8 cellular contexts compared by ENCODE assay signal in genomic region chr15:65133550-65134200, GRCh38. TPM values are rescaled to one million over a fixed set of nuclear protein-coding genes. Genes with fewer than 3 reads are reported as not detected.
DNase-seq lines count a peak whose midpoint lies in the region; ATAC-seq and TF ChIP-seq lines count a peak whose summit lies in the region.

A gene with protein sequence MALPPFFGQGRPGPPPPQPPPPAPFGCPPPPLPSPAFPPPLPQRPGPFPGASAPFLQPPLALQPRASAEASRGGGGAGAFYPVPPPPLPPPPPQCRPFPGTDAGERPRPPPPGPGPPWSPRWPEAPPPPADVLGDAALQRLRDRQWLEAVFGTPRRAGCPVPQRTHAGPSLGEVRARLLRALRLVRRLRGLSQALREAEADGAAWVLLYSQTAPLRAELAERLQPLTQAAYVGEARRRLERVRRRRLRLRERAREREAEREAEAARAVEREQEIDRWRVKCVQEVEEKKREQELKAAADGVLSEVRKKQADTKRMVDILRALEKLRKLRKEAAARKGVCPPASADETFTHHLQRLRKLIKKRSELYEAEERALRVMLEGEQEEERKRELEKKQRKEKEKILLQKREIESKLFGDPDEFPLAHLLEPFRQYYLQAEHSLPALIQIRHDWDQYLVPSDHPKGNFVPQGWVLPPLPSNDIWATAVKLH (minus strand): TSS chr15:65133808. CDS start chr15:65133781, 27 bp downstream.

- intact Hi-C loops in spleen (cut with DNase I; ENCODE audit: low total_unique reads) = no loop called here

- peaks cover 16% of the 10 kb centered on the region for H3K4me1 Mint-ChIP-seq in WTC11

- H3K27ac ChIP-seq in ACC112 (ENCODE audit: low read depth, low read length) (peak within 1 kb of the TSS; percentile 77), spleen (peak within 1 kb of the TSS; percentile 83 to 94 (median 90))

- H3K9me3 Mint-ChIP-seq in WTC11 = peaks cover 26% of the 10 kb centered on the region

- H3K4me3 ChIP-seq in ACC112 (ENCODE audit: low read depth, low read length) = peak within 1 kb of the TSS; percentile 95
- H3K4me3 ChIP-seq in cardiac fibroblast (replicated peaks in 1 of 2; ENCODE audit: low read depth in 2 of 2, low read length in 2 of 2) = peak within 1 kb of the TSS; percentile 56 to 74
- peak within 1 kb of the TSS; percentile 61 to 96 (median 86) for H3K4me3 ChIP-seq in spleen

- H3K4me1 ChIP-seq in ACC112 (ENCODE audit: control insufficient read depth, insufficient read depth, low read length, unreplicated experiment) = no peaks in the 10 kb centered on the region
- H3K4me1 ChIP-seq in spleen = peaks cover 4 to 52% (median 35%) of the 10 kb centered on the region in 6 donors

- H3K79me2 ChIP-seq in ACC112 (ENCODE audit: control insufficient read depth, insufficient read depth, low read length, unreplicated experiment) = peaks cover 36% of the 10 kb centered on the region

- peak in 2 of 3 donors; percentile 27 to 45 for TF ChIP-seq POLR2A in spleen (IDR thresholded peaks at IDR 0.05)

- peaks cover 10% of the 10 kb centered on the region for H3K27me3 Mint-ChIP-seq in WTC11 (ENCODE audit: low read depth)

- H3K9me3 ChIP-seq in spleen = peaks cover 0 to 17% (median 15%) of the 10 kb centered on the region in 8 donors

- peaks cover 42% of the 10 kb centered on the region for H3K36me3 Mint-ChIP-seq in WTC11

- POLR2A ChIA-PET in WTC11 (lab: Charles Lee) = no interaction called here

- 1 to 2% (median 1%) methylated on average over 34 to 45 of the region's 45 CpGs for WGBS in spleen, 5 donors

- H3K27ac Mint-ChIP-seq in WTC11 = peak within 1 kb of the TSS; percentile 97

- DNase-seq in NCI-H2227 treated with DMSO at 0.1 percent for 48 hours (lab: John Stamatoyannopoulos, UW) (peak; percentile 84), WTC11 (ENCODE audit: low spot score) (peak; percentile 71), cardiac fibroblast (ENCODE audit: low read depth in 2 of 2) (peak; percentile 92 to 93), inferior parietal cortex (ENCODE audit: extremely low spot score) (peak; percentile 97), spleen (peak; percentile 96)

- no peak for TF ChIP-seq CTCF in WTC11 (IDR thresholded peaks at IDR 0.05)
- TF ChIP-seq CTCF in cardiac fibroblast (IDR thresholded peaks at IDR 0.05; ENCODE audit: low read depth, low read length) = no peak
- TF ChIP-seq CTCF in spleen (IDR thresholded peaks at IDR 0.05 in 8 of 11, conservative IDR thresholded peaks at IDR 0.05 in 3 of 11) = no peak

- 0 out of 2 replicates have a peak, but pooled peaks cover 9% of the 10 kb centered on the region for H3K36me3 ChIP-seq in ACC112 (ENCODE audit: insufficient read depth, low read length)
- peaks cover 0 to 28% (median 13%) of the 10 kb centered on the region in 6 donors for H3K36me3 ChIP-seq in spleen

- CTCF ChIA-PET in WTC11 (lab: Charles Lee) = interaction anchor here (0.9 to 1.1 kb wide), 2 partner anchors 32 to 57 kb away, joined by 3 read pairs; partner anchors contain the start of gene KBTBD13

- peak; percentile 70 for ATAC-seq in GM18870 (IDR thresholded peaks at IDR 0.05; ENCODE audit: unreplicated experiment)
- ATAC-seq in HG03139 (IDR thresholded peaks at IDR 0.05; ENCODE audit: unreplicated experiment) = peak; percentile 62
- ATAC-seq in WTC11 = peak; percentile 76

- H2AFZ ChIP-seq in ACC112 (ENCODE audit: low read length, unreplicated experiment) = peak within 1 kb of the TSS; percentile 100

- H3K4me3 Mint-ChIP-seq in WTC11 = peak within 1 kb of the TSS; percentile 92

- no peaks in the 10 kb centered on the region for H3K27me3 ChIP-seq in ACC112 (ENCODE audit: insufficient read depth, low read length)
- H3K27me3 ChIP-seq in spleen (replicated peaks in 1 of 7) = no peaks in the 10 kb centered on the region

TF ChIP-seq in WTC11, 78 proteins besides CTCF, POLR2A, EP300 and RAD21 (continues in another document):
- TF ChIP-seq ZNF425 (CRISPR knock-in tag; conservative IDR thresholded peaks at IDR 0.05) = no peak
- TF ChIP-seq IRF2 (CRISPR knock-in tag; IDR thresholded peaks at IDR 0.05; ENCODE audit: borderline replicate concordance, low read depth) = no peak
- TF ChIP-seq NR1H2 (CRISPR knock-in tag; IDR thresholded peaks at IDR 0.05) = no peak
- TF ChIP-seq CBFB (CRISPR knock-in tag; IDR thresholded peaks at IDR 0.05; ENCODE audit: low read depth) = no peak
- TF ChIP-seq SP1 (CRISPR knock-in tag; conservative IDR thresholded peaks at IDR 0.05) = peak; percentile 75; the same call in 1 of the 2 replicates
- peak; percentile 77; the same call in 1 of the 2 replicates for TF ChIP-seq FOXK1 (CRISPR knock-in tag; IDR thresholded peaks at IDR 0.05)
- TF ChIP-seq ETV6 (CRISPR knock-in tag; IDR thresholded peaks at IDR 0.05) = 0 out of 2 replicates have a peak, but pooled peaks have one; percentile 19
- TF ChIP-seq ZNF396 (CRISPR knock-in tag; IDR thresholded peaks at IDR 0.05; ENCODE audit: borderline replicate concordance) = no peak
- TF ChIP-seq, protein P1, sequence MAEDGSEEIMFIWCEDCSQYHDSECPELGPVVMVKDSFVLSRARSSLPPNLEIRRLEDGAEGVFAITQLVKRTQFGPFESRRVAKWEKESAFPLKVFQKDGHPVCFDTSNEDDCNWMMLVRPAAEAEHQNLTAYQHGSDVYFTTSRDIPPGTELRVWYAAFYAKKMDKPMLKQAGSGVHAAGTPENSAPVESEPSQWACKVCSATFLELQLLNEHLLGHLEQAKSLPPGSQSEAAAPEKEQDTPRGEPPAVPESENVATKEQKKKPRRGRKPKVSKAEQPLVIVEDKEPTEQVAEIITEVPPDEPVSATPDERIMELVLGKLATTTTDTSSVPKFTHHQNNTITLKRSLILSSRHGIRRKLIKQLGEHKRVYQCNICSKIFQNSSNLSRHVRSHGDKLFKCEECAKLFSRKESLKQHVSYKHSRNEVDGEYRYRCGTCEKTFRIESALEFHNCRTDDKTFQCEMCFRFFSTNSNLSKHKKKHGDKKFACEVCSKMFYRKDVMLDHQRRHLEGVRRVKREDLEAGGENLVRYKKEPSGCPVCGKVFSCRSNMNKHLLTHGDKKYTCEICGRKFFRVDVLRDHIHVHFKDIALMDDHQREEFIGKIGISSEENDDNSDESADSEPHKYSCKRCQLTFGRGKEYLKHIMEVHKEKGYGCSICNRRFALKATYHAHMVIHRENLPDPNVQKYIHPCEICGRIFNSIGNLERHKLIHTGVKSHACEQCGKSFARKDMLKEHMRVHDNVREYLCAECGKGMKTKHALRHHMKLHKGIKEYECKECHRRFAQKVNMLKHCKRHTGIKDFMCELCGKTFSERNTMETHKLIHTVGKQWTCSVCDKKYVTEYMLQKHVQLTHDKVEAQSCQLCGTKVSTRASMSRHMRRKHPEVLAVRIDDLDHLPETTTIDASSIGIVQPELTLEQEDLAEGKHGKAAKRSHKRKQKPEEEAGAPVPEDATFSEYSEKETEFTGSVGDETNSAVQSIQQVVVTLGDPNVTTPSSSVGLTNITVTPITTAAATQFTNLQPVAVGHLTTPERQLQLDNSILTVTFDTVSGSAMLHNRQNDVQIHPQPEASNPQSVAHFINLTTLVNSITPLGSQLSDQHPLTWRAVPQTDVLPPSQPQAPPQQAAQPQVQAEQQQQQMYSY (CRISPR knock-in tag; IDR thresholded peaks at IDR 0.05) = no peak
- peak; percentile 96 for TF ChIP-seq CREM (CRISPR knock-in tag; IDR thresholded peaks at IDR 0.05)
- TF ChIP-seq ATF1 (CRISPR knock-in tag; IDR thresholded peaks at IDR 0.05) = no peak
- no peak for TF ChIP-seq JAZF1 (CRISPR knock-in tag; IDR thresholded peaks at IDR 0.05)
- TF ChIP-seq, protein P2, sequence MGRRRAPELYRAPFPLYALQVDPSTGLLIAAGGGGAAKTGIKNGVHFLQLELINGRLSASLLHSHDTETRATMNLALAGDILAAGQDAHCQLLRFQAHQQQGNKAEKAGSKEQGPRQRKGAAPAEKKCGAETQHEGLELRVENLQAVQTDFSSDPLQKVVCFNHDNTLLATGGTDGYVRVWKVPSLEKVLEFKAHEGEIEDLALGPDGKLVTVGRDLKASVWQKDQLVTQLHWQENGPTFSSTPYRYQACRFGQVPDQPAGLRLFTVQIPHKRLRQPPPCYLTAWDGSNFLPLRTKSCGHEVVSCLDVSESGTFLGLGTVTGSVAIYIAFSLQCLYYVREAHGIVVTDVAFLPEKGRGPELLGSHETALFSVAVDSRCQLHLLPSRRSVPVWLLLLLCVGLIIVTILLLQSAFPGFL (CRISPR knock-in tag; IDR thresholded peaks at IDR 0.05; ENCODE audit: borderline replicate concordance) = no peak
- no peak for TF ChIP-seq ESRRA (CRISPR knock-in tag; IDR thresholded peaks at IDR 0.05; ENCODE audit: borderline replicate concordance)
- no peak for TF ChIP-seq ZSCAN18 (CRISPR knock-in tag; IDR thresholded peaks at IDR 0.05)
- TF ChIP-seq TEAD1 (CRISPR knock-in tag; IDR thresholded peaks at IDR 0.05) = 0 out of 2 replicates have a peak, but pooled peaks have one; percentile 52

RNA-seq across cellular contexts. Expression of the gene that starts here (rescaled TPM):
- total RNA-seq in WTC11 (2021) (23.5 to 25.4 TPM (median 25.4 TPM) in 3 replicates), spleen (10 to 100 TPM; 21.3 to 27.3 (median 25.1) TPM)
- 10 to 100 TPM in 2 of 3 donors, 1 to 10 TPM in 1; 9.8 to 16.1 (median 13.0) TPM for polyA plus RNA-seq in spleen

Comparison
In these comparisons a context has a peak if more than half of its experiments do, and no peak if none do; other contexts are left out.
1. Peak in every context shown above with its lines: DNase-seq, ATAC-seq, H3K4me3 ChIP-seq and H3K27ac ChIP-seq.